ENCODE assay signal across 1 cellular context in the genomic region with DNA sequence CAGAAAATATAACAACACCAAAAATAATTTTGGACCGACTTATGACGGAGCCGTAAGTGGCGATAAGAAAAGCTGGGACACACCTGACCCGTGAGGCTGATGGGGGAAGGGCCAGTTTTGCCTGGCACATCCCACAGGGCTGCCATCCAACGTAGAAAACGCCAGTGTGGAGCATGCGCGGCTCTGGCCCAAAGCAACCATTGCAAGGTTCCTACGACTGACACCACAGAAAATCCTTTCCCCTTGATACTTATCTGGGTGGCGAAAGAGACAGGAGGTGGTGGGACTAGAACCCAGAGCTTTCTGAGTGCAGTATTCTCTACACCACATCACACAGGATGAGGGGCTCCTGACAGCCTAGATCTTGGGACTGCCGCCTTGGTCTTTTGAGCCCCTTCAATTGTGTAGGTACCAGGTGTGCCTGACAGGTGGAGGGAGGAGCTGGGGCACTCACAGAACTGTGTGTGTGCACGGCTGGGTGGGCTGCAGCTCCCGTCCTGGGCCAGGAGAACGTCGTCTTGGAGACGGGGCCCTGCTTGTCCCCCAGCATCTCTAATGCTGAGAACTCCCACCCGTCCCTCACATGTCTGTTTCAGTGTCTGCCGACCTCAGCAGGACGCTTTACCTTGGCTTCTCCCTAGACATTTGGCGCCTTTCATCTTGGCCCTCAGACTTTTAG.
TF ChIP-seq lines count a peak whose summit lies in the region.

No MANE protein-coding gene starts in this region.

TF ChIP-seq in WTC11, 78 proteins besides CTCF, POLR2A, EP300 and RAD21 (continued from another document):
- TF ChIP-seq KAT7 (CRISPR knock-in tag; IDR thresholded peaks at IDR 0.05; ENCODE audit: borderline replicate concordance) = no peak
- TF ChIP-seq NFE2L1 (CRISPR knock-in tag; IDR thresholded peaks at IDR 0.05) = no peak
TF ChIP-seq in WTC11: peak in this region for 0.
